In the genomic region with DNA sequence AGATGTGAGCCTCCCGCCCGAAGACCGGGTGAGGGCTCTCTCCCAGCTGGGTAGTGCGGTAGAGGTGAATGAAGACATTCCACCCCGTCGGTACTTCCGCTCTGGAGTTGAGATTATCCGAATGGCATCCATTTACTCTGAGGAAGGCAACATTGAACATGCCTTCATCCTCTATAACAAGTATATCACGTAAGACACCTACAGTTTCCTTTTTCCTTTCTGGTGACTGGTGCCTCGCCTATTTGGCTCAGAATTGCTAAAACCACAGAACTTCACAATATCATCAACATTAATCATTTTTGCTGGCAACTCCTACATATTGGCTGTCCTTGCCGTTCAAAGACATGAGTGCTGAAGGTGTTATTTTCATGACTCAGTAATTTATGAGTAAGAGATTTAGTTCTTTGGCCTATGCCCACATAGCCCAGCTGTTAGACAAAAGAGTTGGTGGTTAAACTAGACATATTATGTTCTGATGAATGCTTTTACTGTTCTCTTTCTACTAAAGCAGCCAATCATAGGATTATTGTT, we compare ENCODE assay signal across 10 cellular contexts. TPM values are rescaled to one million over a fixed set of nuclear protein-coding genes. Genes with fewer than 3 reads are reported as not detected.
DNase-seq lines count a peak whose midpoint lies in the region; ATAC-seq and TF ChIP-seq lines count a peak whose summit lies in the region.
"Had no signal": no experiment of that assay in that cellular context is flagged by ENCODE, and none has a peak within 500 bp of the region (broad histone marks: within the 10 kb centered on the region; RNA-seq: fewer than 3 reads in every experiment).

No MANE protein-coding gene starts in this region.

- H3K27ac Mint-ChIP-seq in activated CD8-positive, alpha-beta T cell treated with anti-CD3 and anti-CD28 coated beads, Interleukin-2, amount 10 ng/mL, durations not matched to agents 7 days and 5 days, result peak overlapping the region; percentile 55

- peaks cover 37% of the 10 kb centered on the region for H3K36me3 Mint-ChIP-seq in activated CD8-positive, alpha-beta T cell treated with anti-CD3 and anti-CD28 coated beads, Interleukin-2, amount 10 ng/mL, durations not matched to agents 7 days and 5 days (ENCODE audit: low read depth)

- no peaks in the 10 kb centered on the region for H3K9me3 ChIP-seq in lower lobe of right lung
- H3K9me3 ChIP-seq: SJSA1 had no signal

- no peak overlapping the region for H3K27ac ChIP-seq in lower lobe of right lung
- H3K27ac ChIP-seq: SJSA1 had no signal

- H3K4me1 Mint-ChIP-seq in activated CD8-positive, alpha-beta T cell treated with anti-CD3 and anti-CD28 coated beads, Interleukin-2, amount 10 ng/mL, durations not matched to agents 7 days and 5 days (ENCODE audit: low read depth), result peaks cover 49% of the 10 kb centered on the region

- TF ChIP-seq CTCF in fibroblast of pulmonary artery (IDR thresholded peaks at IDR 0.05; ENCODE audit: low read length, missing control alignments) (no peak), lower lobe of right lung (IDR thresholded peaks at IDR 0.05) (no peak)

- POLR2A ChIA-PET in activated CD8-positive, alpha-beta T cell treated with anti-CD3 and anti-CD28 coated beads, Interleukin-2, amount 10 ng/mL, durations not matched to agents 7 days and 5 days (lab: Charles Lee), result no interaction called here

- H3K4me3 ChIP-seq in fibroblast of pulmonary artery (replicated peaks; ENCODE audit: low read depth, low read length) (no peak overlapping the region), lower lobe of right lung (no peak overlapping the region)
- H3K4me3 ChIP-seq: SJSA1 had no signal

- no peaks in the 10 kb centered on the region for H3K27me3 Mint-ChIP-seq in activated CD8-positive, alpha-beta T cell treated with anti-CD3 and anti-CD28 coated beads, Interleukin-2, amount 10 ng/mL, durations not matched to agents 7 days and 5 days (ENCODE audit: low read depth)

- no peaks in the 10 kb centered on the region for H3K27me3 ChIP-seq in lower lobe of right lung (ENCODE audit: low read depth)
- H3K27me3 ChIP-seq: SJSA1 had no signal

- ATAC-seq in activated CD8-positive, alpha-beta T cell treated with anti-CD3 and anti-CD28 coated beads, Interleukin-2, amount 10 ng/mL, durations not matched to agents 7 days and 5 days, result no peak
- ATAC-seq in lower lobe of right lung (no peak), Right ventricle myocardium inferior (no peak), HG03097 (IDR thresholded peaks at IDR 0.05; ENCODE audit: low FRiP score, unreplicated experiment) (no peak)

- peak; percentile 72 for DNase-seq in HS-27A (ENCODE audit: low read depth)
- no peak for DNase-seq in activated CD8-positive, alpha-beta T cell treated with anti-CD3 and anti-CD28 coated beads, Interleukin-2, amount 10 ng/mL, durations not matched to agents 7 days and 5 days
- DNase-seq in fibroblast of pulmonary artery (ENCODE audit: low read depth), result peak; percentile 79
- DNase-seq in stimulated activated CD4-positive, alpha-beta T cell treated with anti-CD3 and anti-CD28 coated beads, TNF-alpha, amount 100 ng/mL, for 4 hours (ENCODE audit: low read depth in 3 of 3), result peak in 2 of 3 experiments; percentile 2 to 15
- DNase-seq in lower lobe of right lung, result no peak
- no peak for DNase-seq in Right ventricle myocardium inferior (ENCODE audit: missing footprints)
- no peak for DNase-seq in NCI-H187 (lab: John Stamatoyannopoulos, UW)

- H3K4me1 ChIP-seq in lower lobe of right lung, result peaks cover 21% of the 10 kb centered on the region

- H3K4me3 Mint-ChIP-seq in activated CD8-positive, alpha-beta T cell treated with anti-CD3 and anti-CD28 coated beads, Interleukin-2, amount 10 ng/mL, durations not matched to agents 7 days and 5 days, result peak overlapping the region; percentile 17

- H3K9me3 Mint-ChIP-seq in activated CD8-positive, alpha-beta T cell treated with anti-CD3 and anti-CD28 coated beads, Interleukin-2, amount 10 ng/mL, durations not matched to agents 7 days and 5 days (ENCODE audit: insufficient read depth), result peaks cover 4% of the 10 kb centered on the region

- CTCF ChIA-PET in activated CD8-positive, alpha-beta T cell treated with anti-CD3 and anti-CD28 coated beads, Interleukin-2, amount 10 ng/mL, durations not matched to agents 7 days and 5 days (lab: Charles Lee), result no interaction called here

- H3K36me3 ChIP-seq in lower lobe of right lung, result peaks cover 40% of the 10 kb centered on the region

- intact Hi-C loops in lower lobe of right lung (cut with DNase I), result no loop called here
- intact Hi-C loops in Right ventricle myocardium inferior (cut with DNase I), result no loop called here

RNA-seq across cellular contexts. Expression of gene STAMBP, which starts 2.2 kb away (rescaled TPM):
- 10 to 100 TPM; 33.6 to 34.9 TPM for total RNA-seq in activated CD8-positive, alpha-beta T cell treated with anti-CD3 and anti-CD28 coated beads, Interleukin-2, amount 10 ng/mL, durations not matched to agents 7 days and 5 days
- total RNA-seq in lower lobe of right lung (31.3 TPM), Right ventricle myocardium inferior (27.8 TPM)

RNA-seq across cellular contexts. Expression of gene C2orf78, which starts 47.0 kb away (rescaled TPM):
- not detected for total RNA-seq in activated CD8-positive, alpha-beta T cell treated with anti-CD3 and anti-CD28 coated beads, Interleukin-2, amount 10 ng/mL, durations not matched to agents 7 days and 5 days
- total RNA-seq in lower lobe of right lung (not detected), Right ventricle myocardium inferior (not detected)
- total RNA-seq: urinary bladder had no signal

RNA-seq across cellular contexts. Expression of gene DUSP11, which starts 51.0 kb away (rescaled TPM):
- total RNA-seq in activated CD8-positive, alpha-beta T cell treated with anti-CD3 and anti-CD28 coated beads, Interleukin-2, amount 10 ng/mL, durations not matched to agents 7 days and 5 days, result 10 to 100 TPM; 24.3 to 25.6 TPM
- total RNA-seq in lower lobe of right lung (17.6 TPM), Right ventricle myocardium inferior (10.6 TPM)

Comparison
In these comparisons a context has a peak if more than half of its experiments do, and no peak if none do; other contexts are left out.
1. DNase-seq: peak in HS-27A (single experiment), fibroblast of pulmonary artery (single experiment) and stimulated activated CD4-positive, alpha-beta T cell treated with anti-CD3 and anti-CD28 coated beads, TNF-alpha, amount 100 ng/mL, for 4 hours (2 of 3); none in activated CD8-positive, alpha-beta T cell treated with anti-CD3 and anti-CD28 coated beads, Interleukin-2, amount 10 ng/mL, durations not matched to agents 7 days and 5 days (single experiment), lower lobe of right lung (single experiment), Right ventricle myocardium inferior (single experiment) and NCI-H187 (0 of 2).